31 cellular contexts compared by ENCODE assay signal in genomic region chr6:6950373-6951145, GRCh38.
"Had no signal": no experiment of that assay in that cellular context is flagged by ENCODE, and none has a peak within 500 bp of the region (broad histone marks: within the 10 kb centered on the region; RNA-seq: fewer than 3 reads in every experiment).

No MANE protein-coding gene starts in this region.

- H3K27me3 Mint-ChIP-seq: activated B cell treated with CpG ODN at 0.5 μM for 24 hours; activated CD8-positive, alpha-beta T cell treated with anti-CD3 and anti-CD28 coated beads for 36 hours; activated naive CD4-positive, alpha-beta T cell treated with anti-CD3 and anti-CD28 coated beads, Interleukin-2, amount 50 U/mL, for 24 hours; activated naive CD8-positive, alpha-beta T cell treated with anti-CD3 and anti-CD28 coated beads for 36 hours; activated naive CD8-positive, alpha-beta T cell treated with anti-CD3 and anti-CD28 coated beads, Interleukin-2, amount 50 U/mL, for 24 hours had no signal

- DNase-seq: activated B cell treated with CpG ODN at 0.5 μM for 24 hours; activated CD4-positive, alpha-beta T cell treated with anti-CD3 and anti-CD28 coated beads for 48 hours; activated CD4-positive, alpha-beta T cell treated with anti-CD3 and anti-CD28 coated beads, Interleukin-2, amount 50 U/mL, for 1 hour; activated CD4-positive, alpha-beta T cell treated with anti-CD3 and anti-CD28 coated beads, Interleukin-2, amount 50 U/mL, for 48 hours; activated CD8-positive, alpha-beta memory T cell treated with anti-CD3 and anti-CD28 coated beads for 24 hours; activated CD8-positive, alpha-beta T cell treated with anti-CD3 and anti-CD28 coated beads for 36 hours; activated effector memory CD4-positive, alpha-beta T cell treated with Interleukin-2 at 50 U/mL for 16 hours; activated naive CD4-positive, alpha-beta T cell treated with anti-CD3 and anti-CD28 coated beads for 36 hours; activated naive CD8-positive, alpha-beta T cell treated with anti-CD3 and anti-CD28 coated beads for 36 hours; activated naive CD8-positive, alpha-beta T cell treated with anti-CD3 and anti-CD28 coated beads, Interleukin-2, amount 50 U/mL, for 24 hours; activated T-cell treated with anti-CD3 and anti-CD28 coated beads, Interleukin-2, amount 50 U/mL, for 4 hours; brain microvascular endothelial cell; cortex of kidney; dermis blood vessel endothelial cell; effector CD4-positive, alpha-beta T cell; effector memory CD8-positive, alpha-beta T cell; erythroblast; foreskin keratinocyte; gastrocnemius medialis; glutamatergic neuron; heart left ventricle; T-helper 2 cell had no signal

- H3K27me3 ChIP-seq: brain microvascular endothelial cell, esophagus muscularis mucosa, foreskin keratinocyte, gastrocnemius medialis, heart left ventricle had no signal

- H3K4me3 ChIP-seq: esophagus muscularis mucosa, gastrocnemius medialis, heart left ventricle had no signal

- H3K4me3 Mint-ChIP-seq: activated B cell treated with CpG ODN at 0.5 μM for 24 hours; activated CD8-positive, alpha-beta T cell treated with anti-CD3 and anti-CD28 coated beads for 36 hours; activated naive CD4-positive, alpha-beta T cell treated with anti-CD3 and anti-CD28 coated beads for 36 hours; activated naive CD4-positive, alpha-beta T cell treated with anti-CD3 and anti-CD28 coated beads, Interleukin-2, amount 50 U/mL, for 24 hours; activated naive CD8-positive, alpha-beta T cell treated with anti-CD3 and anti-CD28 coated beads for 36 hours; activated naive CD8-positive, alpha-beta T cell treated with anti-CD3 and anti-CD28 coated beads, Interleukin-2, amount 50 U/mL, for 24 hours; activated T-cell treated with anti-CD3 and anti-CD28 coated beads, Interleukin-2, amount 50 U/mL, for 4 hours; activated T-helper 17 cell treated with anti-CD3 and anti-CD28 coated beads, Interleukin-2, amount 50 U/mL, for 72 hours; central memory CD8-positive, alpha-beta T cell; effector memory CD8-positive, alpha-beta T cell had no signal

- H3K27ac Mint-ChIP-seq: activated B cell treated with CpG ODN at 0.5 μM for 24 hours; activated CD8-positive, alpha-beta T cell treated with anti-CD3 and anti-CD28 coated beads for 36 hours; activated naive CD4-positive, alpha-beta T cell treated with anti-CD3 and anti-CD28 coated beads for 36 hours; activated naive CD4-positive, alpha-beta T cell treated with anti-CD3 and anti-CD28 coated beads, Interleukin-2, amount 50 U/mL, for 24 hours; activated naive CD8-positive, alpha-beta T cell treated with anti-CD3 and anti-CD28 coated beads for 36 hours; activated naive CD8-positive, alpha-beta T cell treated with anti-CD3 and anti-CD28 coated beads, Interleukin-2, amount 50 U/mL, for 24 hours; activated T-helper 17 cell treated with anti-CD3 and anti-CD28 coated beads, Interleukin-2, amount 50 U/mL, for 72 hours; effector memory CD8-positive, alpha-beta T cell had no signal

- H3K36me3 ChIP-seq: brain microvascular endothelial cell, esophagus muscularis mucosa, gastrocnemius medialis, heart left ventricle had no signal

- FAIRE-seq: astrocyte, bronchial epithelial cell, colon had no signal

- ATAC-seq: activated CD4-positive, CD25-positive, alpha-beta regulatory T cell treated with anti-CD3 and anti-CD28 coated beads, Interleukin-2, amount 50 U/mL, for 24 hours; activated CD8-positive, alpha-beta T cell treated with anti-CD3 and anti-CD28 coated beads for 36 hours; activated naive CD8-positive, alpha-beta T cell treated with anti-CD3 and anti-CD28 coated beads, Interleukin-2, amount 50 U/mL, for 24 hours; activated T-cell treated with anti-CD3 and anti-CD28 coated beads, Interleukin-2, amount 50 U/mL, for 4 hours; activated T-helper 17 cell treated with anti-CD3 and anti-CD28 coated beads, Interleukin-2, amount 50 U/mL, for 72 hours; effector memory CD8-positive, alpha-beta T cell; foreskin keratinocyte; gastrocnemius medialis; heart left ventricle had no signal

- H3K27ac ChIP-seq: brain microvascular endothelial cell, esophagus muscularis mucosa, foreskin keratinocyte, gastrocnemius medialis, heart left ventricle, VCaP had no signal

- H3K4me1 ChIP-seq: esophagus muscularis mucosa, foreskin keratinocyte, gastrocnemius medialis, heart left ventricle had no signal

- H3K4me1 Mint-ChIP-seq: activated B cell treated with CpG ODN at 0.5 μM for 24 hours; activated naive CD4-positive, alpha-beta T cell treated with anti-CD3 and anti-CD28 coated beads, Interleukin-2, amount 50 U/mL, for 24 hours; activated naive CD8-positive, alpha-beta T cell treated with anti-CD3 and anti-CD28 coated beads for 36 hours; activated naive CD8-positive, alpha-beta T cell treated with anti-CD3 and anti-CD28 coated beads, Interleukin-2, amount 50 U/mL, for 24 hours; activated T-helper 17 cell treated with anti-CD3 and anti-CD28 coated beads, Interleukin-2, amount 50 U/mL, for 72 hours; central memory CD8-positive, alpha-beta T cell had no signal
